Comparison of ENCODE assay signal across 12 cellular contexts in genomic region chrX:135625995-135626394, GRCh38.
DNase-seq lines count a peak whose midpoint lies in the region; ATAC-seq and TF ChIP-seq lines count a peak whose summit lies in the region.
"Had no signal": no experiment of that assay in that cellular context is flagged by ENCODE, and none has a peak within 500 bp of the region (broad histone marks: within the 10 kb centered on the region; RNA-seq: fewer than 3 reads in every experiment).

No MANE protein-coding gene starts in this region.

- ATAC-seq in GM18505 (IDR thresholded peaks at IDR 0.05; ENCODE audit: unreplicated experiment) (no peak), GM21717 (IDR thresholded peaks at IDR 0.05; ENCODE audit: unreplicated experiment) (no peak), HG03175 (IDR thresholded peaks at IDR 0.05; ENCODE audit: unreplicated experiment) (no peak)
- ATAC-seq: psoas muscle had no signal

- H3K36me3 Mint-ChIP-seq in progenitor cell of endocrine pancreas (ENCODE audit: insufficient read depth), result no peaks in the 10 kb centered on the region

- peaks cover 2% of the 10 kb centered on the region for H3K9me3 Mint-ChIP-seq in progenitor cell of endocrine pancreas (ENCODE audit: low read depth)

- no peak for TF ChIP-seq POLR2A in NB4 (IDR thresholded peaks at IDR 0.05; ENCODE audit: extremely low read depth, insufficient read length)
- no peak for TF ChIP-seq POLR2A in GM18505 (IDR thresholded peaks at IDR 0.05; ENCODE audit: borderline replicate concordance, extremely low read depth, insufficient read depth, insufficient read length)

- H3K4me3 ChIP-seq in NB4 (ENCODE audit: low read depth, low read length) (no peak overlapping the region), choroid plexus epithelial cell (ENCODE audit: low read depth, low read length) (no peak overlapping the region)
- H3K4me3 ChIP-seq: psoas muscle, vagina had no signal

- H3K27me3 Mint-ChIP-seq in progenitor cell of endocrine pancreas, result no peaks in the 10 kb centered on the region
- H3K27me3 Mint-ChIP-seq: B cell had no signal

- no peaks in the 10 kb centered on the region for H3K4me1 Mint-ChIP-seq in progenitor cell of endocrine pancreas (ENCODE audit: low read depth)

- H3K27ac Mint-ChIP-seq in progenitor cell of endocrine pancreas, result no peak overlapping the region
- H3K27ac Mint-ChIP-seq: B cell had no signal

- H3K4me3 Mint-ChIP-seq in progenitor cell of endocrine pancreas (ENCODE audit: low read depth), result no peak overlapping the region
- H3K4me3 Mint-ChIP-seq: B cell had no signal

- DNase-seq in NCI-H82 (lab: John Stamatoyannopoulos, UW) (peak; percentile 48), NCI-H82 treated with DMSO at 0.1 percent for 48 hours (lab: John Stamatoyannopoulos, UW; ENCODE audit: unreplicated experiment) (no peak), NB4 (ENCODE audit: low read depth) (peak; percentile 14), choroid plexus epithelial cell (ENCODE audit: low read depth) (peak; percentile 20), progenitor cell of endocrine pancreas (ENCODE audit: low spot score, unreplicated experiment) (no peak)
- DNase-seq: kidney glomerular epithelial cell, psoas muscle had no signal

- TF ChIP-seq CTCF in NB4 (IDR thresholded peaks at IDR 0.05; ENCODE audit: low read depth, low read length) (no peak), choroid plexus epithelial cell (conservative IDR thresholded peaks at IDR 0.05; ENCODE audit: low read depth, low read length) (peak; percentile 28), progenitor cell of endocrine pancreas (IDR thresholded peaks at IDR 0.05; ENCODE audit: unreplicated experiment) (peak; percentile 30)

Comparison
In these comparisons a context has a peak if more than half of its experiments do, and no peak if none do; other contexts are left out.
1. DNase-seq: peak in NCI-H82 (single experiment), NB4 (single experiment) and choroid plexus epithelial cell (single experiment); none in NCI-H82 treated with DMSO at 0.1 percent for 48 hours (single experiment) and progenitor cell of endocrine pancreas (single experiment).